Comparison of ENCODE assay signal across 8 cellular contexts in genomic region chr9:17063535-17064135, GRCh38.
DNase-seq lines count a peak whose midpoint lies in the region; ATAC-seq, FAIRE-seq and TF ChIP-seq lines count a peak whose summit lies in the region.

No MANE protein-coding gene starts in this region.

- peak; percentile 93 to 95 for TF ChIP-seq RAD21 in H1 (IDR thresholded peaks at IDR 0.05 in 1 of 2, conservative IDR thresholded peaks at IDR 0.05 in 1 of 2; ENCODE audit: low read depth in 2 of 2, low read length in 2 of 2)

- H4K20me1 ChIP-seq in H1 (replicated peaks in 1 of 2; ENCODE audit: control insufficient read depth in 1 of 2, insufficient read depth in 2 of 2, low read length in 2 of 2) = no peaks in the 10 kb centered on the region

- H3K23ac ChIP-seq in H1 (ENCODE audit: insufficient read length) = no peak overlapping the region

- no peak overlapping the region for H3K4me3 ChIP-seq in NT2/D1 (ENCODE audit: insufficient read length, low read depth)
- no peak overlapping the region for H3K4me3 ChIP-seq in H1 (ENCODE audit: extremely low read depth in 1 of 4, insufficient read depth in 2 of 4, low read depth in 3 of 4, low read length in 4 of 4)

- peak; percentile 99 for FAIRE-seq in H1 (lab: Jason Lieb, UNC)

- H4K91ac ChIP-seq in H1 (replicated peaks; ENCODE audit: insufficient read length, low read length) = no peak overlapping the region

- CTCF ChIA-PET in H1 (lab: Charles Lee; ENCODE audit: partially characterized antibody) = interaction anchor here (0.7 to 3.0 kb wide), 37 partner anchors 10 to 936 kb away, joined by 3 to 31 read pairs (median 3); no protein-coding TSS in a partner anchor

- 6% methylated on average over 2 of the region's 2 CpGs; no CpG with 5 or more reads in 1 of the 2 experiments for WGBS in H1 (ENCODE audit: extremely low coverage in 1 of 2, insufficient coverage in 1 of 2, insufficient read length in 1 of 2, insufficient replicate concordance in 2 of 2, low coverage in 1 of 2, low lambda C conversion rate in 2 of 2, missing lambda C conversion rate in 1 of 2), 2 experiments

- POLR2A ChIA-PET in H1 (lab: Charles Lee; ENCODE audit: partially characterized antibody) = no interaction called here

- H3K9ac ChIP-seq in NT2/D1 (ENCODE audit: insufficient read length, low read depth) = no peak overlapping the region
- no peak overlapping the region for H3K9ac ChIP-seq in H1 (replicated peaks in 1 of 4; ENCODE audit: extremely low read depth in 1 of 4, low read depth in 3 of 4, low read length in 3 of 4)

- TF ChIP-seq CTCF in H1 (IDR thresholded peaks at IDR 0.05; ENCODE audit: control extremely low read depth in 1 of 3, insufficient read depth in 1 of 3, low read depth in 1 of 3, low read length in 3 of 3) = peak; percentile 42 to 89 (median 82)

- no peak overlapping the region for H3K4ac ChIP-seq in H1 (replicated peaks; ENCODE audit: insufficient read length, low read depth, low read length)

- H3K56ac ChIP-seq in H1 (replicated peaks; ENCODE audit: insufficient read length, low read depth, low read length) = no peak overlapping the region

- H3K36me3 ChIP-seq in NT2/D1 (ENCODE audit: insufficient read depth, insufficient read length, low read length) = no peaks in the 10 kb centered on the region
- H3K36me3 ChIP-seq in H1 (ENCODE audit: control insufficient read depth in 2 of 4, insufficient read depth in 4 of 4, low read length in 3 of 4) = no peaks in the 10 kb centered on the region

- H3K27ac ChIP-seq in H1 (ENCODE audit: low read depth, low read length) = no peak overlapping the region

- H3K18ac ChIP-seq in H1 (ENCODE audit: extremely low read depth, low read length) = no peak overlapping the region

- H2BK120ac ChIP-seq in H1 (replicated peaks; ENCODE audit: low read depth, low read length) = no peak overlapping the region

- no peak for TF ChIP-seq EP300 in H1 (IDR thresholded peaks at IDR 0.05; ENCODE audit: borderline replicate concordance in 1 of 2, low read depth in 2 of 2, low read length in 2 of 2)

- no peak overlapping the region for H2BK5ac ChIP-seq in H1 (ENCODE audit: low read depth, low read length)

- H3K9me3 ChIP-seq in NT2/D1 (ENCODE audit: insufficient read depth, low read length) (no peaks in the 10 kb centered on the region), H1 (ENCODE audit: insufficient read depth in 2 of 2, low read depth in 1 of 2, low read length in 1 of 2) (no peaks in the 10 kb centered on the region)

- DNase-seq in DMS114 treated with DMSO at 0.1 percent for 48 hours (lab: John Stamatoyannopoulos, UW; ENCODE audit: unreplicated experiment) (peak; percentile 30), HS-27A (ENCODE audit: low read depth) (peak; percentile 5), NT2/D1 (ENCODE audit: low read depth, low spot score) (peak; percentile 46), H1 (ENCODE audit: low read depth in 1 of 2, low spot score in 2 of 2) (no peak), midbrain (lab: John Stamatoyannopoulos, UW) (peak; percentile 30), NOMO-1 treated with dmso at 0.1 percent for 144 hours (lab: John Stamatoyannopoulos, UW; ENCODE audit: unreplicated experiment) (no peak)
- no peak for DNase-seq in activated CD4-positive, CD25-positive, alpha-beta regulatory T cell (lab: John Stamatoyannopoulos, UW)

- no peak overlapping the region for H3K14ac ChIP-seq in H1 (ENCODE audit: insufficient read length)

- no peak overlapping the region for H2BK15ac ChIP-seq in H1 (ENCODE audit: low read length)

- TF ChIP-seq POLR2A in H1 (IDR thresholded peaks at IDR 0.05; ENCODE audit: control extremely low read depth in 1 of 2, low read depth in 2 of 2, low read length in 2 of 2) = no peak

- no peak overlapping the region for H4K8ac ChIP-seq in H1 (ENCODE audit: extremely low read depth, insufficient read depth, low read length)

- no peak overlapping the region for H4K5ac ChIP-seq in H1 (ENCODE audit: insufficient read length, low read depth, low read length)

- H3K79me2 ChIP-seq in H1 (ENCODE audit: control insufficient read depth in 1 of 2, insufficient read depth in 2 of 2, low read length in 2 of 2) = no peaks in the 10 kb centered on the region

- H2AFZ ChIP-seq in H1 (ENCODE audit: low read length) = no peak overlapping the region

- no peak overlapping the region for H2BK20ac ChIP-seq in H1 (ENCODE audit: low read length)

- no peaks in the 10 kb centered on the region for H3K79me1 ChIP-seq in H1 (ENCODE audit: low read depth, low read length)

- no peaks in the 10 kb centered on the region for H3K23me2 ChIP-seq in H1 (ENCODE audit: low read depth, low read length)

- no peak overlapping the region for H2AK5ac ChIP-seq in H1 (ENCODE audit: low read depth, low read length)

- H3K27me3 ChIP-seq in NT2/D1 (ENCODE audit: insufficient read depth, insufficient read length) = no peaks in the 10 kb centered on the region
- H3K27me3 ChIP-seq in H1 (replicated peaks in 1 of 4; ENCODE audit: control insufficient read depth in 3 of 4, extremely low read depth in 1 of 4, insufficient read depth in 3 of 4, low read length in 3 of 4) = no peaks in the 10 kb centered on the region

- H2BK12ac ChIP-seq in H1 (ENCODE audit: low read depth, low read length) = no peak overlapping the region

- H3K4me1 ChIP-seq in NT2/D1 (ENCODE audit: insufficient read depth, insufficient read length) (no peaks in the 10 kb centered on the region), H1 (replicated peaks in 1 of 4; ENCODE audit: control insufficient read depth in 3 of 4, insufficient read depth in 4 of 4, low read length in 3 of 4) (no peaks in the 10 kb centered on the region)

- peak; percentile 80 for ATAC-seq in GM19438 (IDR thresholded peaks at IDR 0.05; ENCODE audit: low read depth, unreplicated experiment)

- no peak overlapping the region for H3K4me2 ChIP-seq in H1 (ENCODE audit: insufficient read depth in 1 of 2, low read depth in 2 of 2, low read length in 2 of 2)

TF ChIP-seq in H1, 55 proteins besides CTCF, POLR2A, EP300 and RAD21:
- TF ChIP-seq PHF8 (conservative IDR thresholded peaks at IDR 0.05; ENCODE audit: low read depth, low read length) = no peak
- TF ChIP-seq KDM5A (IDR thresholded peaks at IDR 0.05; ENCODE audit: low read length) = no peak
- TF ChIP-seq ZNF274 (IDR thresholded peaks at IDR 0.05; ENCODE audit: borderline replicate concordance, extremely low read depth, low read length) = no peak
- no peak for TF ChIP-seq CEBPB (IDR thresholded peaks at IDR 0.05; ENCODE audit: low read depth, low read length)
- no peak for TF ChIP-seq EGR1 (IDR thresholded peaks at IDR 0.05; ENCODE audit: borderline replicate concordance, low read depth, low read length)
- TF ChIP-seq CBX8 (IDR thresholded peaks at IDR 0.05; ENCODE audit: borderline replicate concordance, low read depth, low read length) = no peak
- no peak for TF ChIP-seq ATF3 (IDR thresholded peaks at IDR 0.05; ENCODE audit: insufficient read depth, low read depth, low read length)
- TF ChIP-seq TAF7 (optimal IDR thresholded peaks at IDR 0.05; ENCODE audit: borderline replicate concordance, low read depth, low read length) = no peak
- TF ChIP-seq CHD1 (IDR thresholded peaks at IDR 0.05; ENCODE audit: low read depth, low read length) = no peak
- no peak for TF ChIP-seq ASH2L (IDR thresholded peaks at IDR 0.05; ENCODE audit: low read length)
- TF ChIP-seq EZH2 (IDR thresholded peaks at IDR 0.05; ENCODE audit: low read depth, low read length, severe bottlenecking) = no peak
- TF ChIP-seq MAX (IDR thresholded peaks at IDR 0.05) = no peak
- TF ChIP-seq KDM1A (IDR thresholded peaks at IDR 0.05; ENCODE audit: borderline replicate concordance, low read length) = no peak
- TF ChIP-seq RFX5 (IDR thresholded peaks at IDR 0.05; ENCODE audit: borderline replicate concordance, low read depth, low read length) = no peak
- TF ChIP-seq TCF12 (IDR thresholded peaks at IDR 0.05; ENCODE audit: low read depth, low read length) = no peak
- TF ChIP-seq SIRT6 (IDR thresholded peaks at IDR 0.05; ENCODE audit: low read length) = no peak

Comparison
In these comparisons a context has a peak if more than half of its experiments do, and no peak if none do; other contexts are left out.
1. DNase-seq: peak in DMS114 treated with DMSO at 0.1 percent for 48 hours (single experiment), HS-27A (single experiment), NT2/D1 (single experiment) and midbrain (single experiment); none in H1 (0 of 2), NOMO-1 treated with dmso at 0.1 percent for 144 hours (single experiment) and activated CD4-positive, CD25-positive, alpha-beta regulatory T cell (0 of 4).